8 cellular contexts compared by ENCODE assay signal in the genomic region with DNA sequence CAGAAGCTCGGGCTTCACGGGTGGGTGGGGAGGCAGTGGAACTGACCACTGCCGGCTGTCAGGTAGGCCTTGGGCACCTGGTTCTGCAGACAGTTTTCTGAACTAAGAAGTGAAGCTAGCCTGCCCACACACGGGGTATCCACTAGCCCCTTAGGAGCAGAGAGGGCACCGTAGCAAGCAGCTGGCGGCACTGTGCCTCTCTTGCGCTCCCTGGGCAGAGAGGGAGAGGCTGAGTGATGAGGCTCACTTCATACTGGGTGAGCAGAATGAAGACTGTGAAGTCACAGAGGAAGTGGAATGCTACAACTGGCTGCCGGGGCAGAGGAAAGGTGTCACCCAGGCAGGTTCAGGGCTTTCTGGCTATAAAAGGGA. TPM values are rescaled to one million over a fixed set of nuclear protein-coding genes. Genes with fewer than 3 reads are reported as not detected.
A peak's percentile ranks its signal among the peaks of the same experiment; 100 is the strongest.
DNase-seq lines count a peak whose midpoint lies in the region; ATAC-seq and TF ChIP-seq lines count a peak whose summit lies in the region.

No MANE protein-coding gene starts in this region.

- TF ChIP-seq POLR2A in breast epithelium (IDR thresholded peaks at IDR 0.05) = no peak

- no peaks in the 10 kb centered on the region for H3K9me3 ChIP-seq in breast epithelium
- no peaks in the 10 kb centered on the region for H3K9me3 ChIP-seq in right cardiac atrium (ENCODE audit: control insufficient read depth, low read length)

- no peak for TF ChIP-seq CTCF in breast epithelium (IDR thresholded peaks at IDR 0.05)
- no peak for TF ChIP-seq CTCF in MCF 10A (IDR thresholded peaks at IDR 0.05; ENCODE audit: unreplicated experiment)
- TF ChIP-seq CTCF in RWPE1 (conservative IDR thresholded peaks at IDR 0.05; ENCODE audit: low read depth) = no peak

- BruUV-seq in MCF 10A (replicated peaks; lab: Mats Ljungman, UMichigan) = no TSS peak

- H3K4me1 ChIP-seq in breast epithelium (peaks cover 3 to 5% of the 10 kb centered on the region in 2 donors), right cardiac atrium (ENCODE audit: control insufficient read depth, insufficient read depth, low read length) (no peaks in the 10 kb centered on the region)

- no peak overlapping the region for H3K27ac Mint-ChIP-seq in MCF 10A (ENCODE audit: low read depth, unreplicated experiment)

- no peak overlapping the region for H3K4me3 Mint-ChIP-seq in MCF 10A (ENCODE audit: unreplicated experiment)

- H3K27me3 ChIP-seq in breast epithelium (no peaks in the 10 kb centered on the region), right cardiac atrium (ENCODE audit: control insufficient read depth, insufficient read depth) (no peaks in the 10 kb centered on the region)

- intact Hi-C loops in breast epithelium (cut with DNase I; ENCODE audit: low total_unique reads) = loop anchor here (10.0 kb wide), 2 partner anchors 199 to 1171 kb away; a partner anchor contains a TSS
- intact Hi-C loops in MCF 10A (cut with micrococcal nuclease) = no loop called here
- intact Hi-C loops in right cardiac atrium (cut with DNase I) = no loop called here

- H3K36me3 Mint-ChIP-seq in MCF 10A (ENCODE audit: insufficient read depth, unreplicated experiment) = no peaks in the 10 kb centered on the region

- H3K9me3 Mint-ChIP-seq in MCF 10A (ENCODE audit: unreplicated experiment) = no peaks in the 10 kb centered on the region

- no peak for DNase-seq in breast epithelium (ENCODE audit: low spot score in 2 of 2)
- no peak for DNase-seq in MCF 10A (ENCODE audit: unreplicated experiment)
- DNase-seq in activated CD8-positive, alpha-beta memory T cell treated with anti-CD3 and anti-CD28 coated beads, Interleukin-2, amount 50 U/mL, for 4 hours = peak; percentile 47
- DNase-seq in right cardiac atrium = no peak
- DNase-seq in stimulated activated CD8-positive, alpha-beta memory T cell treated with anti-CD3 and anti-CD28 coated beads, Interleukin-7, amount 100 ng/mL, for 4 hours (ENCODE audit: low read depth in 2 of 2) = peak; percentile 22 to 28
- DNase-seq in NCI-H2196 treated with DMSO at 0.1 percent for 48 hours (lab: John Stamatoyannopoulos, UW; ENCODE audit: unreplicated experiment) = no peak
- DNase-seq in RWPE1 (ENCODE audit: low spot score) = no peak

- H3K27ac ChIP-seq in breast epithelium = peak overlapping the region; percentile 71 to 85
- no peak overlapping the region for H3K27ac ChIP-seq in right cardiac atrium (ENCODE audit: low read length)
- no peak overlapping the region for H3K27ac ChIP-seq in RWPE1

- peaks cover 20% of the 10 kb centered on the region for H3K4me1 Mint-ChIP-seq in MCF 10A (ENCODE audit: insufficient read depth, unreplicated experiment)

- H3K36me3 ChIP-seq in breast epithelium = no peaks in the 10 kb centered on the region

- POLR2A ChIA-PET in MCF 10A (lab: Yijun Ruan, JAX) = no interaction called here
- POLR2A ChIA-PET in RWPE1 (lab: Yijun Ruan, JAX; ENCODE audit: low non-redundant PET) = no interaction called here

- H3K27me3 Mint-ChIP-seq in MCF 10A (ENCODE audit: insufficient read depth, unreplicated experiment) = peaks cover 72% of the 10 kb centered on the region

- CTCF ChIA-PET in MCF 10A (lab: Yijun Ruan, JAX) (no interaction called here), RWPE1 (lab: Yijun Ruan, JAX) (no interaction called here)

- WGBS in right cardiac atrium = 46% methylated on average over 8 of the region's 8 CpGs

- no peak for ATAC-seq in right cardiac atrium
- ATAC-seq in HG02610 (IDR thresholded peaks at IDR 0.05; ENCODE audit: unreplicated experiment) = no peak

- H3K4me3 ChIP-seq in breast epithelium (peak overlapping the region; percentile 56 to 75 (median 64)), right cardiac atrium (ENCODE audit: low read length) (peak overlapping the region; percentile 68)

RNA-seq across cellular contexts. Expression of a gene that starts 0.8 kb away (rescaled TPM):
- total RNA-seq in breast epithelium (10 to 100 TPM in 1 of 3 donors, 1 to 10 TPM in 1, under 1 TPM in 1; 0.64 to 11.1 (median 6.9) TPM), MCF 10A (2022) (not detected in 2 replicates), right cardiac atrium (1 to 10 TPM in 1 of 4 donors, under 1 TPM in 3; 0.67 to 1.5 (median 0.75) TPM)
- polyA plus RNA-seq in right cardiac atrium = 0.50 TPM

RNA-seq across cellular contexts. Expression of a gene that starts 9.7 kb away (rescaled TPM):
- total RNA-seq in breast epithelium (1 to 10 TPM in 1 of 3 donors, under 1 TPM in 2; 0.44 to 2.6 (median 0.66) TPM), MCF 10A (2022) (10.7 and 11.5 TPM in 2 replicates), right cardiac atrium (1 to 10 TPM in 2 of 4 donors, under 1 TPM in 2; 0.36 to 1.1 (median 0.85) TPM)
- 0.18 TPM for polyA plus RNA-seq in right cardiac atrium

RNA-seq across cellular contexts. Expression of a gene that starts 20.5 kb away (rescaled TPM):
- total RNA-seq in breast epithelium (100 to 1,000 TPM in 2 of 3 donors, 10 to 100 TPM in 1; 99.4 to 111 (median 109) TPM), MCF 10A (2022) (115 and 116 TPM in 2 replicates), right cardiac atrium (10 to 100 TPM; 57.8 to 63.8 (median 60.4) TPM)
- 41.1 TPM for polyA plus RNA-seq in right cardiac atrium

RNA-seq across cellular contexts. Expression of a gene that starts 59.8 kb away (rescaled TPM):
- total RNA-seq in breast epithelium (100 to 1,000 TPM; 119 to 131 (median 127) TPM), MCF 10A (2022) (62.3 and 63.3 TPM in 2 replicates), right cardiac atrium (10 to 100 TPM; 52.2 to 60.5 (median 56.0) TPM)
- polyA plus RNA-seq in right cardiac atrium = 30.3 TPM

Comparison
In these comparisons a context has a peak if more than half of its experiments do, and no peak if none do; other contexts are left out.
1. DNase-seq: peak in activated CD8-positive, alpha-beta memory T cell treated with anti-CD3 and anti-CD28 coated beads, Interleukin-2, amount 50 U/mL, for 4 hours (single experiment) and stimulated activated CD8-positive, alpha-beta memory T cell treated with anti-CD3 and anti-CD28 coated beads, Interleukin-7, amount 100 ng/mL, for 4 hours (2 of 2); none in breast epithelium (0 of 2), MCF 10A (single experiment), right cardiac atrium (0 of 3), NCI-H2196 treated with DMSO at 0.1 percent for 48 hours (single experiment) and RWPE1 (single experiment).
2. H3K27ac ChIP-seq: peak in breast epithelium (2 of 2); none in right cardiac atrium (single experiment) and RWPE1 (single experiment).